ENCODE assay signal across 3 cellular contexts in the genomic region with DNA sequence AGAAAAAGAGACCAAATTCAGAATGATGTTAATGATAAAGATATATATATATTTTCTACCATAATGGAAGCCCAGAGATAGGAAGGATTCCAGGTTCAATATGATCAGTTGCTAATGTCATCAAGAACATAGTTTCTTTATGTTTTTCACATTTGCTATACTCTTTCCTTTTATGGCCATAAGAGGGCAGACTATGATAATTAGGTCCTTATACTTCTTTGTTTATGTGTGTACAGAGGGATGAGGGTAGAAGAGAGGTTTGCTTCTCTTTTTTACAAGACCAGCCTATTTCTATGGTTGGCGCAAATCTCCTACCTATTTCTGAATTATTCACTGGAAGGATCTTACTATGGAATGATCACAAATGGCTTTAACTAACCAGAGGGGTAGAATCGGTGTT. TPM values are rescaled to one million over a fixed set of nuclear protein-coding genes. Genes with fewer than 3 reads are reported as not detected.
"Had no signal": no experiment of that assay in that cellular context is flagged by ENCODE, and none has a peak within 500 bp of the region (broad histone marks: within the 10 kb centered on the region; RNA-seq: fewer than 3 reads in every experiment).

No MANE protein-coding gene starts in this region.

RNA-seq across cellular contexts. Expression of a gene that starts 52.1 kb away (rescaled TPM):
- total RNA-seq: OCI-LY7, SJCRH30, SJSA1 had no signal
